Comparison of ENCODE assay signal across 8 cellular contexts in the genomic region with DNA sequence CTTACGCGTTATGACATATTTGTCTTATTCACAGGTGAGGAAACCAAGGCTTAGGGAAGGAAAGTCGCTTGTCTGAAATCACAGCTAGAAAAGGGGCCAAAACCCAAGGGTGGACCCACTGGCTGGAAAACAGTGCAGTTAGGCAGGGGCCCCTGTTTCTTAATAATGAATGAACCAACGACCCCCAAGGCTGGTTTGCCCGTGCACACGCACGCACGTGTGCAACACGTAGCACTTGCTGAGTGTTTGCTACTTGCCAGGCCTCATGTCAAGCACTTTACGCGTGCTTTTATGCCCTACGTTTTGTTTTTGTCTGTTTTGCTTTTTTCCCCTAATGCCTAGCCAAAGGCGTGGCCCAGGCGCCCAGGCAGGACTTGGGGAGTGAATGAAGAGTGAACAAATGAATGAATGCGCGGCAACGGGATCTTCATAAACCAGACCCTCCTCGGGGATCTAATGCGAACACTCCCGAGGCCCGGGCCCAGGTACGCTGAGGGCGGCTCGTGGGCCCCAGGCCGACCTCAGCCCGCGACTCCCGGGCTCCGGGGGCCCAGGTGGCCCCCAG.
A peak's percentile ranks its signal among the peaks of the same experiment; 100 is the strongest.
DNase-seq lines count a peak whose midpoint lies in the region; ATAC-seq lines count a peak whose summit lies in the region.

No MANE protein-coding gene starts in this region.

- ATAC-seq in stimulated activated naive CD8-positive, alpha-beta T cell treated with anti-CD3 and anti-CD28 coated beads, Interleukin-15, amount 100 ng/mL, for 72 hours: no peak

- no peaks in the 10 kb centered on the region for H3K9me3 Mint-ChIP-seq in stimulated activated naive CD8-positive, alpha-beta T cell treated with anti-CD3 and anti-CD28 coated beads, Interleukin-15, amount 100 ng/mL, for 72 hours

- no peaks in the 10 kb centered on the region for H3K27me3 Mint-ChIP-seq in stimulated activated naive CD8-positive, alpha-beta T cell treated with anti-CD3 and anti-CD28 coated beads, Interleukin-15, amount 100 ng/mL, for 72 hours

- H3K4me3 Mint-ChIP-seq in stimulated activated naive CD8-positive, alpha-beta T cell treated with anti-CD3 and anti-CD28 coated beads, Interleukin-15, amount 100 ng/mL, for 72 hours: peak overlapping the region; percentile 88 to 97

- H3K36me3 ChIP-seq in ES-I3 (ENCODE audit: insufficient read depth, low read length): no peaks in the 10 kb centered on the region
- no peaks in the 10 kb centered on the region; the same call in 1 of the 2 replicates for H3K36me3 ChIP-seq in HUES48 (ENCODE audit: control insufficient read depth, insufficient read depth, low read length)
- H3K36me3 ChIP-seq in adipocyte (ENCODE audit: control insufficient read depth, insufficient read depth, low read length, severe bottlenecking): no peaks in the 10 kb centered on the region

- peak overlapping the region; percentile 65 to 82 for H3K27ac Mint-ChIP-seq in stimulated activated naive CD8-positive, alpha-beta T cell treated with anti-CD3 and anti-CD28 coated beads, Interleukin-15, amount 100 ng/mL, for 72 hours

- peak overlapping the region; percentile 93 for H3K9ac ChIP-seq in ES-I3 (ENCODE audit: low read depth, low read length)
- H3K9ac ChIP-seq in HUES48 (ENCODE audit: low read depth, low read length): peak overlapping the region; percentile 81
- H3K9ac ChIP-seq in adipocyte (ENCODE audit: low read length): peak overlapping the region; percentile 81

- no peaks in the 10 kb centered on the region for H3K27me3 ChIP-seq in HUES48 (ENCODE audit: control insufficient read depth, insufficient read depth, low read length)
- no peaks in the 10 kb centered on the region for H3K27me3 ChIP-seq in adipocyte (replicated peaks; ENCODE audit: control insufficient read depth, insufficient read depth, low read length)

- peak overlapping the region; percentile 82 for H3K27ac ChIP-seq in HUES48 (ENCODE audit: low read depth, low read length)

- H3K9me3 ChIP-seq in ES-I3 (ENCODE audit: control insufficient read depth, insufficient read depth, low read length): no peaks in the 10 kb centered on the region
- H3K9me3 ChIP-seq in HUES48 (ENCODE audit: control insufficient read depth, insufficient read depth, low read length): no peaks in the 10 kb centered on the region
- no peaks in the 10 kb centered on the region for H3K9me3 ChIP-seq in adipocyte (ENCODE audit: control insufficient read depth, low read length)

- H3K4me1 Mint-ChIP-seq in stimulated activated naive CD8-positive, alpha-beta T cell treated with anti-CD3 and anti-CD28 coated beads, Interleukin-15, amount 100 ng/mL, for 72 hours: peaks cover 32% of the 10 kb centered on the region

- H3K4me3 ChIP-seq in HUES48 (ENCODE audit: low read depth, low read length) (peak overlapping the region; percentile 84), adipocyte (ENCODE audit: low read length) (peak overlapping the region; percentile 90)

- DNase-seq in adipocyte (ENCODE audit: low read depth) (no peak), kidney glomerular epithelial cell (lab: John Stamatoyannopoulos, UW) (peak; percentile 5), GOT3 (lab: John Stamatoyannopoulos, UW) (no peak), midbrain (lab: John Stamatoyannopoulos, UW) (no peak), NCI-H1436 (lab: John Stamatoyannopoulos, UW) (no peak)
- no peak for DNase-seq in stimulated activated naive CD8-positive, alpha-beta T cell treated with anti-CD3 and anti-CD28 coated beads, Interleukin-15, amount 100 ng/mL, for 72 hours

- H3K4me1 ChIP-seq in ES-I3 (ENCODE audit: insufficient read depth, low read length) (peaks cover 12% of the 10 kb centered on the region; the same call in 1 of the 2 replicates), HUES48 (ENCODE audit: control insufficient read depth, insufficient read depth, low read length) (peaks cover 26% of the 10 kb centered on the region), adipocyte (ENCODE audit: control insufficient read depth, insufficient read depth, low read length) (peaks cover 10% of the 10 kb centered on the region)
